8 cellular contexts compared by ENCODE assay signal in genomic region chr2:203590496-203590895, GRCh38.
"Had no signal": no experiment of that assay in that cellular context is flagged by ENCODE, and none has a peak within 500 bp of the region (broad histone marks: within the 10 kb centered on the region; RNA-seq: fewer than 3 reads in every experiment).

No MANE protein-coding gene starts in this region.

- DNase-seq: GM23248, GOT3, H7, HFFc6, IMR-90 had no signal

- H3K27ac ChIP-seq: GM23248 had no signal

- ATAC-seq: HCT116 had no signal

- H3K9me3 ChIP-seq: HAP-1 had no signal

- H3K9ac ChIP-seq: GM23248 had no signal

- H2AFZ ChIP-seq: GM23248 had no signal

- H3K9me3 Mint-ChIP-seq: HFFc6 had no signal

- H3K4me3 Mint-ChIP-seq: HFFc6 had no signal

- H3K27ac Mint-ChIP-seq: HFFc6 had no signal

- H3K36me3 ChIP-seq: HAP-1 had no signal

- FAIRE-seq: HTR-8/SVneo had no signal

- H3K4me3 ChIP-seq: GM23248, HAP-1 had no signal
